ENCODE assay signal across 16 cellular contexts in the genomic region with DNA sequence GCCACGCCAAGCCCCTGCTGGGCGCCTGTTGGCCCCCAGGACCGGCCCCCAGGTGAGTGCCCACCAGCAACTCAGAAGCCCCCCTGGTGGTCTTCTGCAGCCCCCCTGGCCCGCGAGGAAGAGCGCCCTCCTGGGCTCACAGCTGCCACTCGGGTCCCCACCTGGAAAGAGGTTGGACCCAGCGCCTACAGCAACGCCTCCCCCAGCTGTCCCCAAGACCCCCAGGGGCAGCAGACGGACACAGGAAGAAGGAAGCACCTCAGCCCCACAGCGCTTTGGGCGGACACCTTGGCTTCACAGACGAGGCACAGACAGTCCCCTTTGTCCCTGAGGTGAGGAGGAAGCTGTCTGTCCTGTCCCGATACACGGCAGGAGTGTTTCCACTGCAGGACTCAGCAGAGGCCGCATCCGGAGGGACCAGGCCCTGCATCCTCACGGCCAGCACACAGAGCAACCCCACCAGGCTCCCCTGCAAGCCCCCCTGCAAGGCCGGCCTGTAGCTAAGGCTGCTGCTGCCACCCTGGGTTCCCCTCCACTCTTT.
DNase-seq lines count a peak whose midpoint lies in the region; ATAC-seq, FAIRE-seq and TF ChIP-seq lines count a peak whose summit lies in the region.
"Had no signal": no experiment of that assay in that cellular context is flagged by ENCODE, and none has a peak within 500 bp of the region (broad histone marks: within the 10 kb centered on the region; RNA-seq: fewer than 3 reads in every experiment).

No MANE protein-coding gene starts in this region.

- peaks cover 37% of the 10 kb centered on the region for H3K27me3 Mint-ChIP-seq in chondrocyte (ENCODE audit: low read depth)
- H3K27me3 Mint-ChIP-seq in neural progenitor cell (ENCODE audit: insufficient read depth, low read depth) = peaks cover 25% of the 10 kb centered on the region

- H3K79me2 ChIP-seq in neural progenitor cell (ENCODE audit: low read depth) = no peaks in the 10 kb centered on the region

- intact Hi-C loops in Right ventricle myocardium inferior (cut with DNase I) = no loop called here
- intact Hi-C loops in Right ventricle myocardium superior (cut with DNase I) = loop anchor here (10.0 kb wide), 1 partner anchor 387 kb away; no protein-coding TSS in a partner anchor

- H3K4me3 Mint-ChIP-seq in chondrocyte (ENCODE audit: unreplicated experiment) = no peak overlapping the region
- no peak overlapping the region for H3K4me3 Mint-ChIP-seq in neural progenitor cell

- TF ChIP-seq CTCF in chondrocyte (IDR thresholded peaks at IDR 0.05) (no peak), neural progenitor cell (IDR thresholded peaks at IDR 0.05) (no peak), D721Med (IDR thresholded peaks at IDR 0.05; ENCODE audit: insufficient read depth, missing control alignments) (no peak)

- DNase-seq in Right ventricle myocardium inferior (ENCODE audit: missing footprints) (peak; percentile 32), Right ventricle myocardium superior (no peak), chondrocyte (ENCODE audit: low spot score) (peak; percentile 77), neural progenitor cell (ENCODE audit: low spot score) (no peak), D721Med (ENCODE audit: insufficient read length, low spot score) (no peak)
- no peak for DNase-seq in stimulated activated CD8-positive, alpha-beta memory T cell treated with anti-CD3 and anti-CD28 coated beads, Interleukin-4, amount 100 ng/mL, for 48 hours
- DNase-seq: DND-41, GDM1, GOT3, Kasumi-1, NCI-H1105 treated with DMSO at 0.1 percent for 48 hours had no signal

- no peak overlapping the region for H2AFZ ChIP-seq in neural progenitor cell (replicated peaks)

- peaks cover 69% of the 10 kb centered on the region for H3K27me3 ChIP-seq in neural progenitor cell

- no peaks in the 10 kb centered on the region for H4K20me1 ChIP-seq in neural progenitor cell (ENCODE audit: low read depth)

- ATAC-seq in Right ventricle myocardium inferior (no peak), Right ventricle myocardium superior (ENCODE audit: poor library complexity) (no peak), GM21515 (IDR thresholded peaks at IDR 0.05; ENCODE audit: unreplicated experiment) (no peak), GM21526 (IDR thresholded peaks at IDR 0.05; ENCODE audit: low FRiP score, unreplicated experiment) (no peak)

- peaks cover 16% of the 10 kb centered on the region for H3K9me3 Mint-ChIP-seq in chondrocyte (ENCODE audit: low read depth)
- peaks cover 10% of the 10 kb centered on the region for H3K9me3 Mint-ChIP-seq in neural progenitor cell

- H3F3A ChIP-seq in neural progenitor cell (ENCODE audit: low read depth) = peaks cover 9% of the 10 kb centered on the region

- H3K36me3 Mint-ChIP-seq in chondrocyte (ENCODE audit: low read depth) (peaks cover 6% of the 10 kb centered on the region), neural progenitor cell (no peaks in the 10 kb centered on the region)
- H3K36me3 Mint-ChIP-seq: CD4-positive, CD25-positive, alpha-beta regulatory T cell had no signal

- no peaks in the 10 kb centered on the region for H3K9me3 ChIP-seq in neural progenitor cell (ENCODE audit: low read depth)

- peak overlapping the region; percentile 43 for H3K4me2 ChIP-seq in neural progenitor cell

- no peak overlapping the region for H3K27ac ChIP-seq in neural progenitor cell

- H3K4me1 ChIP-seq in neural progenitor cell = no peaks in the 10 kb centered on the region

- H3K27ac Mint-ChIP-seq in chondrocyte (ENCODE audit: unreplicated experiment) (no peak overlapping the region), neural progenitor cell (no peak overlapping the region)
- H3K27ac Mint-ChIP-seq: CD4-positive, CD25-positive, alpha-beta regulatory T cell had no signal

- no peak for FAIRE-seq in D721Med (lab: Jason Lieb, UNC)
- FAIRE-seq: A204.1, GM19239 had no signal

- no peak overlapping the region for H3K4me3 ChIP-seq in neural progenitor cell

- H3K9ac ChIP-seq in neural progenitor cell = no peak overlapping the region

- H3K4me1 Mint-ChIP-seq in chondrocyte (ENCODE audit: low read depth) (no peaks in the 10 kb centered on the region), neural progenitor cell (peaks cover 17% of the 10 kb centered on the region)

- H3K36me3 ChIP-seq in neural progenitor cell = no peaks in the 10 kb centered on the region

Comparison
In these comparisons a context has a peak if more than half of its experiments do, and no peak if none do; other contexts are left out.
1. DNase-seq: peak in Right ventricle myocardium inferior (single experiment) and chondrocyte (single experiment); none in Right ventricle myocardium superior (single experiment), neural progenitor cell (single experiment), D721Med (single experiment) and stimulated activated CD8-positive, alpha-beta memory T cell treated with anti-CD3 and anti-CD28 coated beads, Interleukin-4, amount 100 ng/mL, for 48 hours (single experiment).